In the genomic region with DNA sequence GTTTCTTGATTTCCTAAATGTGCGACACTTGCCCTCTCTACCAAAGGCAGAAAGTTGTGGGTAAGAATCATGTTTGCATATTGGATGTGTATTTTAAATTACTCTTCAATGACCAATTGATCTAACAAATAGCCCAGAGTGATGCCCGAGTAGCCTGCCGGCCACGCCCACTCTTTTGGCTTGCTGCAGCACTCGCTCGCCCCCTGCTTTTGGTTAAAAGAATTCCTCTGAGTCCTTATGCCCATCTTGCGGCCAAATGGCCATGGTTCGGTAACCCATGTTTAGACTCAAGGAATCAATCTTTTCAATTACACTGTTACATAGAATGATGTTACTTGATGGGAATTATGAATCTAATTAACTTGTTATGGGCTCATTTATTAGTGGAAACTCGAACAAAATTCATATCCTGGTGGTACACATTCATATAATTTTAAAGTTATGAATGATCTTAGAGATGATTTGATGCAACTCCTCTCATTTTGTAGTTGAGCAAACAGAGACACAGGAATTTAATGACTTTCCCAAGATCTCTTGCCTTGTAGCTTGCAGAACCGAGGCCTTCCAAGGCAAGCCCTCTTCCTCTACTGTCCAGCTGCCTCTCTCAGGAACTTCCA, we compare ENCODE assay signal across 9 cellular contexts. TPM values are rescaled to one million over a fixed set of nuclear protein-coding genes. Genes with fewer than 3 reads are reported as not detected.
A peak's percentile ranks its signal among the peaks of the same experiment; 100 is the strongest.
DNase-seq lines count a peak whose midpoint lies in the region; ATAC-seq, FAIRE-seq and TF ChIP-seq lines count a peak whose summit lies in the region.
"Had no signal": no experiment of that assay in that cellular context is flagged by ENCODE, and none has a peak within 500 bp of the region (broad histone marks: within the 10 kb centered on the region; RNA-seq: fewer than 3 reads in every experiment).

No MANE protein-coding gene starts in this region.

- CTCF ChIA-PET in Calu3 (lab: Charles Lee) (no interaction called here), H1 (lab: Charles Lee; ENCODE audit: partially characterized antibody) (interaction anchor here (0.7 to 1.3 kb wide), 17 partner anchors 9 to 494 kb away, joined by 3 to 8 read pairs (median 3); no protein-coding TSS in a partner anchor)

- no peak overlapping the region for H3K4me3 ChIP-seq in H1 (ENCODE audit: extremely low read depth in 1 of 4, insufficient read depth in 2 of 4, low read depth in 3 of 4, low read length in 4 of 4)

- 37% methylated on average over 10 of the region's 10 CpGs; no CpG with 5 or more reads in 1 of the 2 experiments for WGBS in H1 (ENCODE audit: extremely low coverage in 1 of 2, insufficient coverage in 1 of 2, insufficient read length in 1 of 2, insufficient replicate concordance in 2 of 2, low coverage in 1 of 2, low lambda C conversion rate in 2 of 2, missing lambda C conversion rate in 1 of 2), 2 experiments

- no peaks in the 10 kb centered on the region for H3K23me2 ChIP-seq in H1 (ENCODE audit: low read depth, low read length)

- no peaks in the 10 kb centered on the region for H3K36me3 ChIP-seq in H1 (ENCODE audit: control insufficient read depth in 2 of 4, insufficient read depth in 4 of 4, low read length in 3 of 4)

- intact Hi-C loops in Calu3 (cut with micrococcal nuclease; ENCODE audit: unreplicated experiment) = loop anchor here (5.0 to 10.0 kb wide), 2 partner anchors 295 to 483 kb away; no protein-coding TSS in a partner anchor

- no peak for TF ChIP-seq POLR2A in H1 (IDR thresholded peaks at IDR 0.05; ENCODE audit: control extremely low read depth in 1 of 2, low read depth in 2 of 2, low read length in 2 of 2)

- no peak overlapping the region for H2AK5ac ChIP-seq in H1 (ENCODE audit: low read depth, low read length)

- no peak overlapping the region for H3K4me3 Mint-ChIP-seq in Calu3 (ENCODE audit: low read depth, unreplicated experiment)
- no peak overlapping the region for H3K4me3 Mint-ChIP-seq in osteocyte (ENCODE audit: unreplicated experiment)
- H3K4me3 Mint-ChIP-seq: T-helper 1 cell treated with Interleukin-12 subunit alpha and Interleukin-12 subunit beta and Interleukin-4 antibody, amounts not matched to agents 30 μg/mL and 1 μg/mL, for 36 hours had no signal

- H3K79me1 ChIP-seq in H1 (ENCODE audit: low read depth, low read length) = no peaks in the 10 kb centered on the region

- H3K23ac ChIP-seq in H1 (ENCODE audit: insufficient read length) = no peak overlapping the region

- H4K91ac ChIP-seq in H1 (replicated peaks; ENCODE audit: insufficient read length, low read length) = no peak overlapping the region

- no peaks in the 10 kb centered on the region for H4K20me1 ChIP-seq in H1 (replicated peaks in 1 of 2; ENCODE audit: control insufficient read depth in 1 of 2, insufficient read depth in 2 of 2, low read length in 2 of 2)

- H3K27me3 Mint-ChIP-seq in Calu3 (ENCODE audit: unreplicated experiment) (no peaks in the 10 kb centered on the region), osteocyte (ENCODE audit: unreplicated experiment) (no peaks in the 10 kb centered on the region)

- H3K27ac ChIP-seq in H1 (ENCODE audit: low read depth, low read length) = no peak overlapping the region

- H4K8ac ChIP-seq in H1 (ENCODE audit: extremely low read depth, insufficient read depth, low read length) = no peak overlapping the region

- H2BK120ac ChIP-seq in H1 (replicated peaks; ENCODE audit: low read depth, low read length) = no peak overlapping the region

- H2BK12ac ChIP-seq in H1 (ENCODE audit: low read depth, low read length) = no peak overlapping the region

- no peak overlapping the region for H3K4me2 ChIP-seq in H1 (ENCODE audit: insufficient read depth in 1 of 2, low read depth in 2 of 2, low read length in 2 of 2)

- no peak for TF ChIP-seq EP300 in H1 (IDR thresholded peaks at IDR 0.05; ENCODE audit: borderline replicate concordance in 1 of 2, low read depth in 2 of 2, low read length in 2 of 2)

- no peak overlapping the region for H3K4ac ChIP-seq in H1 (replicated peaks; ENCODE audit: insufficient read length, low read depth, low read length)

- H3K9me3 Mint-ChIP-seq in Calu3 (ENCODE audit: low read depth, unreplicated experiment) (no peaks in the 10 kb centered on the region), osteocyte (ENCODE audit: unreplicated experiment) (no peaks in the 10 kb centered on the region)
- H3K9me3 Mint-ChIP-seq: T-helper 1 cell treated with Interleukin-12 subunit alpha and Interleukin-12 subunit beta and Interleukin-4 antibody, amounts not matched to agents 30 μg/mL and 1 μg/mL, for 36 hours had no signal

- H3K36me3 Mint-ChIP-seq in Calu3 (ENCODE audit: insufficient read depth, unreplicated experiment) (no peaks in the 10 kb centered on the region), osteocyte (ENCODE audit: unreplicated experiment) (peaks cover 4% of the 10 kb centered on the region)

- H3K27me3 ChIP-seq in H1 (replicated peaks in 1 of 4; ENCODE audit: control insufficient read depth in 3 of 4, extremely low read depth in 1 of 4, insufficient read depth in 3 of 4, low read length in 3 of 4) = no peaks in the 10 kb centered on the region

- no peak overlapping the region for H2BK20ac ChIP-seq in H1 (ENCODE audit: low read length)

- peak; percentile 38 for DNase-seq in Calu3
- peak; percentile 48 for DNase-seq in OCI-M1 (lab: John Stamatoyannopoulos, UW)
- DNase-seq in H1 (ENCODE audit: low read depth in 1 of 2, low spot score in 2 of 2) = peak; percentile 38 to 81
- DNase-seq in osteocyte (ENCODE audit: extremely low spot score, unreplicated experiment) = no peak
- DNase-seq in activated effector memory CD4-positive, alpha-beta T cell treated with Interleukin-2 at 50 U/mL for 16 hours = no peak
- DNase-seq in GDM1 (lab: John Stamatoyannopoulos, UW) = no peak

- H3K79me2 ChIP-seq in H1 (ENCODE audit: control insufficient read depth in 1 of 2, insufficient read depth in 2 of 2, low read length in 2 of 2) = no peaks in the 10 kb centered on the region

- TF ChIP-seq CTCF in Calu3 (IDR thresholded peaks at IDR 0.05; ENCODE audit: unreplicated experiment) (peak; percentile 10), H1 (IDR thresholded peaks at IDR 0.05; ENCODE audit: control extremely low read depth in 1 of 3, insufficient read depth in 1 of 3, low read depth in 1 of 3, low read length in 3 of 3) (peak; percentile 80 to 87 (median 84)), osteocyte (IDR thresholded peaks at IDR 0.05) (peak; percentile 50)

- no peak overlapping the region for H3K14ac ChIP-seq in H1 (ENCODE audit: insufficient read length)

- no peaks in the 10 kb centered on the region for H3K9me3 ChIP-seq in H1 (ENCODE audit: insufficient read depth in 2 of 2, low read depth in 1 of 2, low read length in 1 of 2)

- H3K18ac ChIP-seq in H1 (ENCODE audit: extremely low read depth, low read length) = no peak overlapping the region

- H2BK15ac ChIP-seq in H1 (ENCODE audit: low read length) = no peak overlapping the region

- no peak overlapping the region for H4K5ac ChIP-seq in H1 (ENCODE audit: insufficient read length, low read depth, low read length)

- no TSS peak for BruUV-seq in Calu3 (replicated peaks; lab: Mats Ljungman, UMichigan)

- peak; percentile 73 for FAIRE-seq in H1 (lab: Jason Lieb, UNC)

- H3K27ac Mint-ChIP-seq in Calu3 (ENCODE audit: unreplicated experiment) (no peak overlapping the region), osteocyte (ENCODE audit: unreplicated experiment) (no peak overlapping the region)
- H3K27ac Mint-ChIP-seq: T-helper 1 cell treated with Interleukin-12 subunit alpha and Interleukin-12 subunit beta and Interleukin-4 antibody, amounts not matched to agents 30 μg/mL and 1 μg/mL, for 36 hours had no signal

- H3K4me1 Mint-ChIP-seq in Calu3 (ENCODE audit: low read depth, unreplicated experiment) (no peaks in the 10 kb centered on the region), osteocyte (ENCODE audit: unreplicated experiment) (no peaks in the 10 kb centered on the region)

- no peak overlapping the region for H2BK5ac ChIP-seq in H1 (ENCODE audit: low read depth, low read length)

- no peak overlapping the region for H3K9ac ChIP-seq in H1 (replicated peaks in 1 of 4; ENCODE audit: extremely low read depth in 1 of 4, low read depth in 3 of 4, low read length in 3 of 4)

- POLR2A ChIA-PET in H1 (lab: Charles Lee; ENCODE audit: partially characterized antibody) = no interaction called here

- no peak overlapping the region for H2AFZ ChIP-seq in H1 (ENCODE audit: low read length)

- ATAC-seq in GM18909 (IDR thresholded peaks at IDR 0.05; ENCODE audit: poor library complexity, unreplicated experiment) (peak; percentile 95), HG03025 (IDR thresholded peaks at IDR 0.05; ENCODE audit: low FRiP score, unreplicated experiment) (peak; percentile 95)

- no peak overlapping the region for H3K56ac ChIP-seq in H1 (replicated peaks; ENCODE audit: insufficient read length, low read depth, low read length)

- peaks cover 0 to 10% (median 2%) of the 10 kb centered on the region in 4 experiments; a peak in 4 of 7 replicates for H3K4me1 ChIP-seq in H1 (replicated peaks in 1 of 4; ENCODE audit: control insufficient read depth in 3 of 4, insufficient read depth in 4 of 4, low read length in 3 of 4)

- peak; percentile 95 to 96 for TF ChIP-seq RAD21 in H1 (IDR thresholded peaks at IDR 0.05 in 1 of 2, conservative IDR thresholded peaks at IDR 0.05 in 1 of 2; ENCODE audit: low read depth in 2 of 2, low read length in 2 of 2)

TF ChIP-seq in H1, 55 proteins besides CTCF, POLR2A, EP300 and RAD21 (continues in another document):
- 0 out of 2 replicates have a peak, but pooled peaks have one; percentile 48 for TF ChIP-seq SP1 (IDR thresholded peaks at IDR 0.05; ENCODE audit: low read depth, low read length)

RNA-seq across cellular contexts. Expression of a gene that starts 36.5 kb away (rescaled TPM):
- total RNA-seq in Calu3 (2022) = 43.5 and 43.9 TPM in 2 replicates
- 9.0 and 10.4 TPM in 2 replicates for total RNA-seq in H1 (2021; fragmentation: NEBNext Ultra II Directional; extraction: Animal tissue kit (Norgen Biotek cat#: 25700))
- polyA plus RNA-seq in H1 (2011; rRNA removed) = 7.9 and 8.5 TPM in 2 replicates
- 12.6 TPM for polyA plus RNA-seq in H1 (2011; cell fraction: cytosol; rRNA removed)
- 3.8 TPM for polyA plus RNA-seq in H1 (2011; cell fraction: nucleus; rRNA removed)
- polyA plus RNA-seq in H1 (2012, experiment 1 of 2) = 9.8 to 10.8 TPM (median 10.4 TPM) in 4 replicates
- polyA plus RNA-seq in H1 (2012, experiment 2 of 2) = 2.7 TPM
- 11.0 TPM for polyA plus RNA-seq in H1 (2013, experiment 1 of 2)
- 13.9 TPM for polyA plus RNA-seq in H1 (2013, experiment 2 of 2)
- 9.0 and 13.2 TPM in 2 replicates for polyA minus RNA-seq in H1 (2011; rRNA and poly(A)+ RNA removed)
- polyA minus RNA-seq in H1 (2011; cell fraction: cytosol; rRNA and poly(A)+ RNA removed) = 4.1 TPM
- 2.7 TPM for polyA minus RNA-seq in H1 (2011; cell fraction: nucleus; rRNA and poly(A)+ RNA removed)
- 44.6 and 51.8 TPM in 2 replicates for total RNA-seq in osteocyte

Comparison
In these comparisons a context has a peak if more than half of its experiments do, and no peak if none do; other contexts are left out.
1. DNase-seq: peak in Calu3 (single experiment), OCI-M1 (single experiment) and H1 (2 of 2); none in osteocyte (single experiment), activated effector memory CD4-positive, alpha-beta T cell treated with Interleukin-2 at 50 U/mL for 16 hours (single experiment) and GDM1 (single experiment).
2. CTCF ChIP-seq: peak in every context shown above with its lines; median percentile 84 in H1; 50 in osteocyte; 10 in Calu3.